Comparison of ENCODE assay signal across 13 cellular contexts in genomic region chr12:21812340-21812739, GRCh38. TPM values are rescaled to one million over a fixed set of nuclear protein-coding genes. Genes with fewer than 3 reads are reported as not detected.
"Had no signal": no experiment of that assay in that cellular context is flagged by ENCODE, and none has a peak within 500 bp of the region (broad histone marks: within the 10 kb centered on the region; RNA-seq: fewer than 3 reads in every experiment).

No MANE protein-coding gene starts in this region.

RNA-seq across cellular contexts. Expression of gene KCNJ8, which starts 37.8 kb away (rescaled TPM):
- total RNA-seq: activated B cell treated with CpG ODN at 0.5 μM for 24 hours; activated CD4-positive, alpha-beta memory T cell treated with anti-CD3 and anti-CD28 coated beads for 36 hours; activated CD4-positive, alpha-beta memory T cell treated with anti-CD3 and anti-CD28 coated beads, Interleukin-2, amount 10 ng/mL, durations not matched to agents 7 days and 5 days; activated CD4-positive, alpha-beta T cell treated with anti-CD3 and anti-CD28 coated beads for 36 hours; activated CD4-positive, alpha-beta T cell treated with anti-CD3 and anti-CD28 coated beads, Interleukin-2, amount 10 ng/mL, durations not matched to agents 24 days and 14 days; activated CD4-positive, alpha-beta T cell treated with anti-CD3 and anti-CD28 coated beads, Interleukin-2, amount 10 ng/mL, durations not matched to agents 7 days and 5 days; activated CD8-positive, alpha-beta memory T cell treated with anti-CD3 and anti-CD28 coated beads for 36 hours; activated CD8-positive, alpha-beta memory T cell treated with anti-CD3 and anti-CD28 coated beads, Interleukin-2, amount 10 ng/mL, durations not matched to agents 7 days and 5 days; activated CD8-positive, alpha-beta T cell treated with anti-CD3 and anti-CD28 coated beads for 36 hours; activated CD8-positive, alpha-beta T cell treated with anti-CD3 and anti-CD28 coated beads, Interleukin-2, amount 10 ng/mL, durations not matched to agents 7 days and 5 days; T-helper 1 cell treated with Interleukin-12 subunit alpha and Interleukin-12 subunit beta and Interleukin-4 antibody, amounts not matched to agents 30 ng/mL and 1 ng/mL, for 36 hours; T-helper 17 cell; T-helper 2 cell treated with Interferon-gamma antibody and Interleukin-4, amounts not matched to agents 100 ng/mL and 5 ng/mL, for 36 hours had no signal
